Comparison of ENCODE assay signal across 19 cellular contexts in the genomic region with DNA sequence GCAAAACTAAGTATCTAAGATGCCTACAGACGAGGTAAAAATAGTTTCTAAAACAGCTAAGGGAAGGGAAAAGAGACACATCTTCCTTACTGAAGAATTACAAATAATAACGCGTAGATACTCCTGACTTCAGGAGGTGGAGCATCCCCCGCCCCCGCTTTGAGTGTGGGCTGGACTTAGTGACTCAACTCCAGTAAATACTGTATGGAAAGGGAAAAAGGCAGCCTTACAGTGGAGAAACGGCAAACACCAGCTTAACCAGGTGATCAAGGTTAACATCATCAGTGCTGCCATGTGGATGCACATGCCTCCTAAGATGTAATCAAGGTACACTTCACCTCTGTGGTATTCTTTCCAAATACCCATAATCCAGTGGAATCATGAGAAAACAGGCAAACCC. TPM values are rescaled to one million over a fixed set of nuclear protein-coding genes. Genes with fewer than 3 reads are reported as not detected.
DNase-seq lines count a peak whose midpoint lies in the region; ATAC-seq and TF ChIP-seq lines count a peak whose summit lies in the region.
"Had no signal": no experiment of that assay in that cellular context is flagged by ENCODE, and none has a peak within 500 bp of the region (broad histone marks: within the 10 kb centered on the region; RNA-seq: fewer than 3 reads in every experiment).

No MANE protein-coding gene starts in this region.

- POLR2A ChIA-PET in PC-3 (lab: Charles Lee; ENCODE audit: unreplicated experiment) = no interaction called here

- CTCF ChIA-PET in PC-3 (lab: Charles Lee) = interaction anchor here (0.6 kb wide), 1 partner anchor 59 kb away, joined by 7 read pairs; no protein-coding TSS in a partner anchor

- H3K9ac ChIP-seq in PC-3 (ENCODE audit: low read length) = no peak overlapping the region

- H3K9me2 ChIP-seq in PC-3 (replicated peaks; ENCODE audit: low read length) = no peaks in the 10 kb centered on the region

- H3K79me2 ChIP-seq in PC-3 (ENCODE audit: low read length) = no peaks in the 10 kb centered on the region

- no peak for TF ChIP-seq CTCF in PC-3 (conservative IDR thresholded peaks at IDR 0.05; ENCODE audit: low read depth, low read length)
- TF ChIP-seq CTCF in nephron (IDR thresholded peaks at IDR 0.05; ENCODE audit: unreplicated experiment in 3 of 3) = no peak

- DNase-seq in CD1c-positive myeloid dendritic cell (ENCODE audit: extremely low spot score) = peak; percentile 43
- DNase-seq in PC-3 = peak; percentile 77
- no peak for DNase-seq in NCI-H2227 (lab: John Stamatoyannopoulos, UW; ENCODE audit: unreplicated experiment)
- DNase-seq in activated CD8-positive, alpha-beta memory T cell treated with anti-CD3 and anti-CD28 coated beads, Interleukin-2, amount 50 U/mL, for 4 hours = no peak
- DNase-seq in retina = no peak
- DNase-seq: activated CD8-positive, alpha-beta memory T cell treated with anti-CD3 and anti-CD28 coated beads, Interleukin-2, amount 10 ng/mL, durations not matched to agents 7 days and 5 days; activated naive CD4-positive, alpha-beta T cell treated with anti-CD3 and anti-CD28 coated beads for 36 hours; central memory CD4-positive, alpha-beta T cell; mesendoderm; NCI-H2029; stimulated activated CD4-positive, alpha-beta T cell treated with anti-CD3 and anti-CD28 coated beads, Interleukin-1b, Interleukin-23, amount 100 ng/mL, for 48 hours; stimulated activated CD8-positive, alpha-beta memory T cell treated with anti-CD3 and anti-CD28 coated beads, Interleukin-4, amount 100 ng/mL, for 48 hours; thyroid gland had no signal

- 0 out of 2 replicates have a peak overlapping the region, but pooled peaks have one; percentile 1 for H3K4me2 ChIP-seq in PC-3 (ENCODE audit: low read length)

- no peaks in the 10 kb centered on the region for H3K9me3 Mint-ChIP-seq in nephron
- H3K9me3 Mint-ChIP-seq: activated naive CD4-positive, alpha-beta T cell treated with anti-CD3 and anti-CD28 coated beads for 36 hours had no signal

- H3K36me3 ChIP-seq in PC-3 (ENCODE audit: low read depth, low read length) = peaks cover 3% of the 10 kb centered on the region; the same call in 1 of the 2 replicates

- H4K20me1 ChIP-seq in PC-3 (ENCODE audit: low read length) = no peaks in the 10 kb centered on the region

- intact Hi-C loops in PC-3 (cut with micrococcal nuclease) = loop anchor here (5.0 kb wide), 1 partner anchor 35 kb away; no protein-coding TSS in a partner anchor

- no peak overlapping the region for H3K27ac ChIP-seq in PC-3 (ENCODE audit: low read length)
- H3K27ac ChIP-seq: SK-N-MC, thyroid gland, VCaP had no signal

- H3K36me3 Mint-ChIP-seq in nephron (ENCODE audit: low read depth) = peaks cover 3% of the 10 kb centered on the region

- peak overlapping the region in 2 of 3 experiments; percentile 14 to 78 for H3K27ac Mint-ChIP-seq in nephron
- H3K27ac Mint-ChIP-seq: activated CD8-positive, alpha-beta memory T cell treated with anti-CD3 and anti-CD28 coated beads, Interleukin-2, amount 10 ng/mL, durations not matched to agents 7 days and 5 days; activated naive CD4-positive, alpha-beta T cell treated with anti-CD3 and anti-CD28 coated beads for 36 hours; progenitor cell of endocrine pancreas had no signal

- ATAC-seq in PC-3 = peak; percentile 96
- ATAC-seq in esophagus mucosa = peak; percentile 95
- no peak for ATAC-seq in HG02852 (IDR thresholded peaks at IDR 0.05; ENCODE audit: unreplicated experiment)
- ATAC-seq: activated CD8-positive, alpha-beta memory T cell treated with anti-CD3 and anti-CD28 coated beads, Interleukin-2, amount 10 ng/mL, durations not matched to agents 7 days and 5 days had no signal

- H3K4me3 ChIP-seq in PC-3 (ENCODE audit: low read length) = no peak overlapping the region
- H3K4me3 ChIP-seq: SK-N-MC, thyroid gland had no signal

- H3F3A ChIP-seq in PC-3 (ENCODE audit: low read length, unreplicated experiment) = no peaks in the 10 kb centered on the region

- H3K27me3 ChIP-seq in PC-3 (ENCODE audit: low read length) = no peaks in the 10 kb centered on the region
- H3K27me3 ChIP-seq: thyroid gland had no signal

- no peaks in the 10 kb centered on the region for H3K9me3 ChIP-seq in PC-3 (ENCODE audit: low read length)
- H3K9me3 ChIP-seq: thyroid gland had no signal

- no TSS peak for BruUV-seq in PC-3 (replicated peaks; lab: Mats Ljungman, UMichigan)

- H3K4me1 Mint-ChIP-seq in nephron = peaks cover 7% of the 10 kb centered on the region
- H3K4me1 Mint-ChIP-seq: activated CD8-positive, alpha-beta memory T cell treated with anti-CD3 and anti-CD28 coated beads, Interleukin-2, amount 10 ng/mL, durations not matched to agents 7 days and 5 days had no signal

- H3K4me1 ChIP-seq in PC-3 (ENCODE audit: insufficient read depth, low read length) = peaks cover 9% of the 10 kb centered on the region; the same call in 1 of the 2 replicates

- peaks cover 8% of the 10 kb centered on the region for H3K27me3 Mint-ChIP-seq in nephron (ENCODE audit: low read depth)

- peak overlapping the region; percentile 51 for H2AFZ ChIP-seq in PC-3 (ENCODE audit: low read length)

- no peak overlapping the region for H3K4me3 Mint-ChIP-seq in nephron
- H3K4me3 Mint-ChIP-seq: activated CD8-positive, alpha-beta memory T cell treated with anti-CD3 and anti-CD28 coated beads, Interleukin-2, amount 10 ng/mL, durations not matched to agents 7 days and 5 days; activated naive CD4-positive, alpha-beta T cell treated with anti-CD3 and anti-CD28 coated beads for 36 hours had no signal

RNA-seq across cellular contexts. Expression of a gene that starts 47.9 kb away (rescaled TPM):
- total RNA-seq in PC-3 (2014; rRNA removed) = 58.3 and 72.3 TPM in 2 replicates
- 104 TPM for total RNA-seq in esophagus mucosa

RNA-seq across cellular contexts. Expression of a gene that starts 48.2 kb away (rescaled TPM):
- total RNA-seq in PC-3 (2014; rRNA removed) (128 and 131 TPM in 2 replicates), esophagus mucosa (109 TPM)

RNA-seq across cellular contexts. Expression of a gene that starts 53.3 kb away (rescaled TPM):
- total RNA-seq in PC-3 (2014; rRNA removed) (22.0 and 22.3 TPM in 2 replicates), esophagus mucosa (32.1 TPM)

RNA-seq across cellular contexts. Expression of a gene that starts 53.9 kb away (rescaled TPM):
- not detected in 2 replicates for total RNA-seq in PC-3 (2014; rRNA removed)
- 0.04 TPM for total RNA-seq in esophagus mucosa

Comparison
In these comparisons a context has a peak if more than half of its experiments do, and no peak if none do; other contexts are left out.
1. DNase-seq: peak in CD1c-positive myeloid dendritic cell (single experiment) and PC-3 (single experiment); none in NCI-H2227 (single experiment), activated CD8-positive, alpha-beta memory T cell treated with anti-CD3 and anti-CD28 coated beads, Interleukin-2, amount 50 U/mL, for 4 hours (single experiment) and retina (single experiment).